8 cellular contexts compared by ENCODE assay signal in genomic region chr17:59853168-59853918, GRCh38. TPM values are rescaled to one million over a fixed set of nuclear protein-coding genes. Genes with fewer than 3 reads are reported as not detected.
DNase-seq lines count a peak whose midpoint lies in the region; ATAC-seq and TF ChIP-seq lines count a peak whose summit lies in the region.

No MANE protein-coding gene starts in this region.

- H3K4me3 ChIP-seq in fibroblast of mammary gland (ENCODE audit: control insufficient read depth, low read depth, low read length) (no peak overlapping the region), psoas muscle (no peak overlapping the region)

- peak; percentile 59 for ATAC-seq in activated CD8-positive, alpha-beta memory T cell treated with anti-CD3 and anti-CD28 coated beads, Interleukin-2, amount 10 ng/mL, durations not matched to agents 7 days and 5 days
- ATAC-seq in psoas muscle, result peak in 3 of 4 donors; percentile 43 to 54 (median 48)

- H3K27ac Mint-ChIP-seq in activated CD8-positive, alpha-beta memory T cell treated with anti-CD3 and anti-CD28 coated beads, Interleukin-2, amount 10 ng/mL, durations not matched to agents 7 days and 5 days, result peak overlapping the region; percentile 63

- no peaks in the 10 kb centered on the region for H3K36me3 Mint-ChIP-seq in activated CD8-positive, alpha-beta memory T cell treated with anti-CD3 and anti-CD28 coated beads, Interleukin-2, amount 10 ng/mL, durations not matched to agents 7 days and 5 days

- CTCF ChIA-PET in activated CD8-positive, alpha-beta memory T cell treated with anti-CD3 and anti-CD28 coated beads, Interleukin-2, amount 10 ng/mL, durations not matched to agents 7 days and 5 days (lab: Charles Lee), result interaction anchor here (0.8 to 1.5 kb wide), 5 partner anchors 10 to 146 kb away, joined by 3 to 4 read pairs (median 3); partner anchors contain the start of genes PTRH2 and VMP1

- WGBS in psoas muscle, 3 donors, result 71 to 82% (median 76%) methylated on average over 14 of the region's 14 CpGs

- H3K36me3 ChIP-seq in psoas muscle (ENCODE audit: insufficient read depth in 1 of 2, low read depth in 1 of 2), result no peaks in the 10 kb centered on the region

- H3K27ac ChIP-seq in psoas muscle, result peak overlapping the region; percentile 38

- intact Hi-C loops in psoas muscle (cut with DNase I), result no loop called here

- no peak overlapping the region for H3K4me3 Mint-ChIP-seq in activated CD8-positive, alpha-beta memory T cell treated with anti-CD3 and anti-CD28 coated beads, Interleukin-2, amount 10 ng/mL, durations not matched to agents 7 days and 5 days

- TF ChIP-seq CTCF in fibroblast of mammary gland (conservative IDR thresholded peaks at IDR 0.05; ENCODE audit: control insufficient read depth, insufficient read depth, low read depth, low read length), result peak; percentile 58
- TF ChIP-seq CTCF in psoas muscle (IDR thresholded peaks at IDR 0.05), result peak; percentile 14

- peaks cover 43% of the 10 kb centered on the region for H3K4me1 Mint-ChIP-seq in activated CD8-positive, alpha-beta memory T cell treated with anti-CD3 and anti-CD28 coated beads, Interleukin-2, amount 10 ng/mL, durations not matched to agents 7 days and 5 days

- no peaks in the 10 kb centered on the region for H3K9me3 ChIP-seq in psoas muscle

- DNase-seq in stimulated activated CD4-positive, alpha-beta T cell treated with anti-CD3 and anti-CD28 coated beads, Interleukin-12 subunit alpha, Interleukin-12 subunit beta, amount 100 ng/mL, for 4 hours, result peak; percentile 53
- no peak for DNase-seq in stimulated activated CD4-positive, alpha-beta T cell treated with anti-CD3 and anti-CD28 coated beads, Interleukin-2, amount 100 ng/mL, for 48 hours
- DNase-seq in NCI-H2196 treated with DMSO at 0.1 percent for 48 hours (lab: John Stamatoyannopoulos, UW; ENCODE audit: unreplicated experiment) (peak; percentile 74), fibroblast of mammary gland (ENCODE audit: low read depth) (peak; percentile 96), psoas muscle (no peak), NOMO-1 (lab: John Stamatoyannopoulos, UW; ENCODE audit: unreplicated experiment in 2 of 2) (no peak), cerebellar nuclear complex (lab: John Stamatoyannopoulos, UW) (no peak)
- peak; percentile 71 for DNase-seq in activated CD8-positive, alpha-beta memory T cell treated with anti-CD3 and anti-CD28 coated beads, Interleukin-2, amount 10 ng/mL, durations not matched to agents 7 days and 5 days

- peaks cover 13% of the 10 kb centered on the region for H3K4me1 ChIP-seq in psoas muscle

- no peaks in the 10 kb centered on the region for H3K27me3 ChIP-seq in psoas muscle (ENCODE audit: insufficient read depth in 3 of 3, low read length in 2 of 3)

- no peaks in the 10 kb centered on the region for H3K9me3 Mint-ChIP-seq in activated CD8-positive, alpha-beta memory T cell treated with anti-CD3 and anti-CD28 coated beads, Interleukin-2, amount 10 ng/mL, durations not matched to agents 7 days and 5 days (ENCODE audit: low read depth)

- H3K27me3 Mint-ChIP-seq in activated CD8-positive, alpha-beta memory T cell treated with anti-CD3 and anti-CD28 coated beads, Interleukin-2, amount 10 ng/mL, durations not matched to agents 7 days and 5 days, result no peaks in the 10 kb centered on the region

RNA-seq across cellular contexts. Expression of gene TUBD1, which starts 39.4 kb away (rescaled TPM):
- 10 to 100 TPM; 14.3 to 15.5 TPM for total RNA-seq in activated CD8-positive, alpha-beta memory T cell treated with anti-CD3 and anti-CD28 coated beads, Interleukin-2, amount 10 ng/mL, durations not matched to agents 7 days and 5 days
- total RNA-seq in psoas muscle, result 1 to 10 TPM; 4.9 to 8.8 (median 6.9) TPM
- 1 to 10 TPM; 4.7 to 8.0 (median 5.1) TPM for polyA plus RNA-seq in psoas muscle

RNA-seq across cellular contexts. Expression of gene RPS6KB1, which starts 39.6 kb away (rescaled TPM):
- total RNA-seq in activated CD8-positive, alpha-beta memory T cell treated with anti-CD3 and anti-CD28 coated beads, Interleukin-2, amount 10 ng/mL, durations not matched to agents 7 days and 5 days, result 10 to 100 TPM; 52.3 to 58.6 TPM
- total RNA-seq in psoas muscle, result 10 to 100 TPM; 26.6 to 56.0 (median 45.2) TPM
- polyA plus RNA-seq in psoas muscle, result 10 to 100 TPM; 10.6 to 35.8 (median 12.0) TPM

Comparison
In these comparisons a context has a peak if more than half of its experiments do, and no peak if none do; other contexts are left out.
1. DNase-seq: peak in stimulated activated CD4-positive, alpha-beta T cell treated with anti-CD3 and anti-CD28 coated beads, Interleukin-12 subunit alpha, Interleukin-12 subunit beta, amount 100 ng/mL, for 4 hours (single experiment), NCI-H2196 treated with DMSO at 0.1 percent for 48 hours (single experiment), activated CD8-positive, alpha-beta memory T cell treated with anti-CD3 and anti-CD28 coated beads, Interleukin-2, amount 10 ng/mL, durations not matched to agents 7 days and 5 days (single experiment) and fibroblast of mammary gland (single experiment); none in stimulated activated CD4-positive, alpha-beta T cell treated with anti-CD3 and anti-CD28 coated beads, Interleukin-2, amount 100 ng/mL, for 48 hours (0 of 2), psoas muscle (0 of 2), NOMO-1 (0 of 2) and cerebellar nuclear complex (0 of 2).